ENCODE assay signal across 19 cellular contexts in the genomic region with DNA sequence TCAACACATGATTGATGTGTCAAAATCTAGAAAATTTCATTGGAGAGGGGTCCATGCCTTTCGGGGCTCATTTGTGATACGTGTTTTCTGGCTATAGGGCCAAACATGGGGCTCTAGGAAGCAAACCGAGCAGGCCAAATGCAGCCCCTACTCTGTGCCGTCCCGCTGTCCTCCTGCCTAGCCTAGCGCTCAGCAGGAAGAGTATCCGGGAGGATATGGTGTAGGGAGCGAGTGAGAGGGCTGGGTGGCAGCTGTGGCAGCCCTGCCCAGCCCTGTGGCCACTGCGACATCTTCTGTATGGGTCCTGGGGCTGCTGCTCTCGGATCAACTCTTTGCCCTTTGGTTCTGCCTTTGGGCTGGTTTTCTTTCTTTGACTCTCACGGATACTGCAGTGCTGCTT.
DNase-seq lines count a peak whose midpoint lies in the region; ATAC-seq, FAIRE-seq and TF ChIP-seq lines count a peak whose summit lies in the region.
"Had no signal": no experiment of that assay in that cellular context is flagged by ENCODE, and none has a peak within 500 bp of the region (broad histone marks: within the 10 kb centered on the region; RNA-seq: fewer than 3 reads in every experiment).

No MANE protein-coding gene starts in this region.

- ATAC-seq in GM23338 (peak; percentile 90), K562 (0 out of 3 replicates have a peak, but pooled peaks have one; percentile 27), aorta (ENCODE audit: low FRiP score) (peak; percentile 33)
- no peak for ATAC-seq in stimulated activated effector memory CD8-positive, alpha-beta T cell treated with anti-CD3 and anti-CD28 coated beads, Interleukin-12 subunit alpha, Interleukin-12 subunit beta, amount 100 ng/mL, for 72 hours
- ATAC-seq: CD8-positive, alpha-beta T cell; GM12878 had no signal

- no peak overlapping the region for H4K91ac ChIP-seq in H9 (ENCODE audit: insufficient read length, low read depth, low read length)

- H2BK20ac ChIP-seq in H9 (ENCODE audit: low read depth, low read length, poor library complexity, severe bottlenecking), result no peak overlapping the region

- POLR2A ChIA-PET in K562 (lab: Yijun Ruan, JAX), result interaction anchor here (1.2 kb wide), 1 partner anchor 13 kb away, joined by 3 read pairs; no protein-coding TSS in a partner anchor

- no peaks in the 10 kb centered on the region for H3K79me1 ChIP-seq in H9 (ENCODE audit: insufficient read depth, low read depth, low read length, poor library complexity, severe bottlenecking)

- no peak overlapping the region for H3K4me3 Mint-ChIP-seq in GM23338
- no peak overlapping the region for H3K4me3 Mint-ChIP-seq in H9
- no peak overlapping the region for H3K4me3 Mint-ChIP-seq in stimulated activated effector memory CD8-positive, alpha-beta T cell treated with anti-CD3 and anti-CD28 coated beads, Interleukin-12 subunit alpha, Interleukin-12 subunit beta, amount 100 ng/mL, for 72 hours
- H3K4me3 Mint-ChIP-seq: B cell; CD8-positive, alpha-beta T cell; IgD-negative memory B cell had no signal

- H3K56ac ChIP-seq in H9 (ENCODE audit: insufficient read length, low read depth, low read length), result no peak overlapping the region

- no peak overlapping the region for H3K23ac ChIP-seq in H9 (ENCODE audit: insufficient read length, low read depth, low read length)

- DNase-seq in GM23338 (ENCODE audit: low spot score) (no peak), H9 (peak; percentile 33), K562 (ENCODE audit: extremely low read depth in 1 of 4, low spot score in 3 of 4) (no peak), aorta (no peak), NCI-H2227 treated with DMSO at 0.1 percent for 48 hours (lab: John Stamatoyannopoulos, UW) (no peak)
- no peak for DNase-seq in stimulated activated effector memory CD8-positive, alpha-beta T cell treated with anti-CD3 and anti-CD28 coated beads, Interleukin-12 subunit alpha, Interleukin-12 subunit beta, amount 100 ng/mL, for 72 hours (ENCODE audit: low spot score in 2 of 2)
- DNase-seq: CD8-positive, alpha-beta T cell; COR-L47; DMS 273 treated with DMSO at 0.1 percent for 48 hours; DMS53; DND-41; EL; HCEC 1CT had no signal

- H3K9me3 ChIP-seq in H9 (ENCODE audit: control insufficient read depth, low read depth, low read length), result no peaks in the 10 kb centered on the region
- H3K9me3 ChIP-seq in K562 (replicated peaks; ENCODE audit: control insufficient read depth, insufficient read depth, low read depth, low read length), result no peaks in the 10 kb centered on the region
- no peaks in the 10 kb centered on the region for H3K9me3 ChIP-seq in aorta (ENCODE audit: control insufficient read depth, low read length)
- H3K9me3 ChIP-seq: BLaER1 treated with 17β-estradiol and CSF1 and Interleukin-3, amounts not matched to agents 10 nM and 100 nM had no signal

- no peaks in the 10 kb centered on the region for H3K79me2 ChIP-seq in GM23338 (replicated peaks; ENCODE audit: insufficient read depth)
- H3K79me2 ChIP-seq in H9 (ENCODE audit: insufficient read depth, low read length), result no peaks in the 10 kb centered on the region
- H3K79me2 ChIP-seq in K562 (ENCODE audit: control insufficient read depth, insufficient read depth, low read length), result no peaks in the 10 kb centered on the region

- BruUV-seq in K562 (replicated peaks; lab: Mats Ljungman, UMichigan), result no TSS peak

- no peak overlapping the region for H3K14ac ChIP-seq in H9 (ENCODE audit: insufficient read depth, low read length)

- H3K9me1 ChIP-seq in K562 (ENCODE audit: control insufficient read depth, insufficient read depth, low read length), result no peaks in the 10 kb centered on the region

- no peak for TF ChIP-seq POLR2A in K562 (conservative IDR thresholded peaks at IDR 0.05)

- intact Hi-C loops in K562 (cut with micrococcal nuclease), result no loop called here
- intact Hi-C loops in aorta (cut with DNase I), result no loop called here

- in situ Hi-C loops in K562 (cut with MboI), result no loop called here

- H4K8ac ChIP-seq in H9 (replicated peaks; ENCODE audit: insufficient read length, low read depth, low read length), result no peak overlapping the region

- H2AK5ac ChIP-seq in H9 (ENCODE audit: insufficient read length, low read length), result no peak overlapping the region

- FAIRE-seq in K562 (lab: Jason Lieb, UNC), result no peak
- FAIRE-seq: GM12878, H1 had no signal

- TF ChIP-seq RAD21 in K562 (CRISPR knock-in tag; conservative IDR thresholded peaks at IDR 0.05 in 1 of 2, IDR thresholded peaks at IDR 0.05 in 1 of 2), result no peak

- H3F3A ChIP-seq in GM23338 (replicated peaks; ENCODE audit: low read depth), result no peaks in the 10 kb centered on the region

- no peak for TF ChIP-seq CTCF in GM23338 (conservative IDR thresholded peaks at IDR 0.05; ENCODE audit: low read depth in 2 of 2)
- TF ChIP-seq CTCF in H9 (conservative IDR thresholded peaks at IDR 0.05), result no peak
- no peak for TF ChIP-seq CTCF in K562 (IDR thresholded peaks at IDR 0.05 in 2 of 3, conservative IDR thresholded peaks at IDR 0.05 in 1 of 3; ENCODE audit: insufficient read depth in 2 of 3, low read depth in 1 of 3, low read length in 3 of 3)

- H3K4me3 ChIP-seq in GM23338 (no peak overlapping the region), K562 (no peak overlapping the region), aorta (ENCODE audit: low read length in 2 of 2) (no peak overlapping the region)
- H3K4me3 ChIP-seq: BLaER1 treated with 17β-estradiol and CSF1 and Interleukin-3, amounts not matched to agents 10 nM and 100 nM; GM12878 had no signal

- H4K20me1 ChIP-seq in GM23338 (replicated peaks; ENCODE audit: insufficient read depth) (no peaks in the 10 kb centered on the region), H9 (ENCODE audit: control insufficient read depth, insufficient read depth, insufficient read length) (no peaks in the 10 kb centered on the region), K562 (replicated peaks; ENCODE audit: control insufficient read depth, insufficient read depth, low read length) (no peaks in the 10 kb centered on the region)
- H4K20me1 ChIP-seq: BLaER1 treated with 17β-estradiol and CSF1 and Interleukin-3, amounts not matched to agents 10 nM and 100 nM had no signal

- no peaks in the 10 kb centered on the region for H3K23me2 ChIP-seq in H9 (ENCODE audit: insufficient read length, low read depth, low read length, poor library complexity, severe bottlenecking)

- no peaks in the 10 kb centered on the region for H3K9me3 Mint-ChIP-seq in GM23338
- H3K9me3 Mint-ChIP-seq in H9, result no peaks in the 10 kb centered on the region
- H3K9me3 Mint-ChIP-seq in stimulated activated effector memory CD8-positive, alpha-beta T cell treated with anti-CD3 and anti-CD28 coated beads, Interleukin-12 subunit alpha, Interleukin-12 subunit beta, amount 100 ng/mL, for 72 hours, result no peaks in the 10 kb centered on the region
- H3K9me3 Mint-ChIP-seq: CD8-positive, alpha-beta T cell; IgD-negative memory B cell had no signal

- H3T11ph ChIP-seq in H9 (ENCODE audit: low read length), result no peak overlapping the region

- H3K36me3 ChIP-seq in GM23338 (ENCODE audit: insufficient read depth) (no peaks in the 10 kb centered on the region), K562 (ENCODE audit: control insufficient read depth, insufficient read depth, low read length) (no peaks in the 10 kb centered on the region), aorta (ENCODE audit: control insufficient read depth in 1 of 2, insufficient read depth in 2 of 2, low read length in 1 of 2) (no peaks in the 10 kb centered on the region)
- H3K36me3 ChIP-seq: BLaER1 treated with 17β-estradiol and CSF1 and Interleukin-3, amounts not matched to agents 10 nM and 100 nM had no signal

- H2AFZ ChIP-seq in GM23338, result 0 out of 2 replicates have a peak overlapping the region, but pooled peaks have one; percentile 63
- H2AFZ ChIP-seq in H9 (ENCODE audit: low read length), result no peak overlapping the region
- H2AFZ ChIP-seq in K562 (ENCODE audit: low read depth, low read length), result no peak overlapping the region

- no peak overlapping the region for H3K27ac ChIP-seq in GM23338 (ENCODE audit: low read depth)
- H3K27ac ChIP-seq in H9 (ENCODE audit: insufficient read length, low read depth, low read length), result no peak overlapping the region
- no peak overlapping the region for H3K27ac ChIP-seq in K562 (ENCODE audit: extremely low read depth, low read depth, low read length)
- H3K27ac ChIP-seq in aorta (ENCODE audit: low read depth in 1 of 2, low read length in 2 of 2), result no peak overlapping the region
- H3K27ac ChIP-seq: BLaER1 treated with 17β-estradiol and CSF1 and Interleukin-3, amounts not matched to agents 10 nM and 100 nM; HL-60 had no signal

- H3K36me3 Mint-ChIP-seq in GM23338 (ENCODE audit: low read depth), result no peaks in the 10 kb centered on the region
- no peaks in the 10 kb centered on the region for H3K36me3 Mint-ChIP-seq in H9 (ENCODE audit: insufficient read depth in 1 of 3, low read depth in 3 of 3)
- H3K36me3 Mint-ChIP-seq in stimulated activated effector memory CD8-positive, alpha-beta T cell treated with anti-CD3 and anti-CD28 coated beads, Interleukin-12 subunit alpha, Interleukin-12 subunit beta, amount 100 ng/mL, for 72 hours, result no peaks in the 10 kb centered on the region
- H3K36me3 Mint-ChIP-seq: CD8-positive, alpha-beta T cell; IgD-negative memory B cell had no signal

- H3K18ac ChIP-seq in H9 (ENCODE audit: insufficient read length, low read depth, low read length), result no peak overlapping the region

- no peak overlapping the region for H3K27ac Mint-ChIP-seq in GM23338
- peak overlapping the region in 1 of 3 experiments; percentile 43; a peak in 1 of 7 replicates for H3K27ac Mint-ChIP-seq in H9
- H3K27ac Mint-ChIP-seq in stimulated activated effector memory CD8-positive, alpha-beta T cell treated with anti-CD3 and anti-CD28 coated beads, Interleukin-12 subunit alpha, Interleukin-12 subunit beta, amount 100 ng/mL, for 72 hours, result no peak overlapping the region
- H3K27ac Mint-ChIP-seq: B cell; CD8-positive, alpha-beta T cell had no signal

- no peaks in the 10 kb centered on the region for H3K4me1 ChIP-seq in GM23338 (ENCODE audit: insufficient read depth)
- no peaks in the 10 kb centered on the region for H3K4me1 ChIP-seq in H9 (ENCODE audit: insufficient read depth, low read length)
- H3K4me1 ChIP-seq in K562 (replicated peaks in 1 of 2; ENCODE audit: control insufficient read depth in 2 of 2, insufficient read depth in 2 of 2, low read length in 2 of 2), result no peaks in the 10 kb centered on the region
- H3K4me1 ChIP-seq in aorta (ENCODE audit: control insufficient read depth in 1 of 2, insufficient read depth in 2 of 2, low read length in 2 of 2), result no peaks in the 10 kb centered on the region

- CTCF ChIA-PET in K562 (lab: Yijun Ruan, JAX; ENCODE audit: low intra/inter-chr PET ratio), result no interaction called here

- H3K4me2 ChIP-seq in GM23338 (no peak overlapping the region), H9 (ENCODE audit: insufficient read depth, insufficient read length, low read length) (no peak overlapping the region), K562 (ENCODE audit: insufficient read depth, low read length) (no peak overlapping the region)
- H3K4me2 ChIP-seq: BLaER1 treated with 17β-estradiol and CSF1 and Interleukin-3, amounts not matched to agents 10 nM and 100 nM had no signal

- no peak overlapping the region for H3K4ac ChIP-seq in H9 (ENCODE audit: low read depth, low read length)

- no peak overlapping the region for H2BK120ac ChIP-seq in H9 (ENCODE audit: low read depth, low read length, poor library complexity, severe bottlenecking)

- H4K5ac ChIP-seq in H9 (ENCODE audit: insufficient read length, low read depth, low read length), result no peak overlapping the region

- H3K27me3 ChIP-seq in GM23338 (ENCODE audit: insufficient read depth), result no peaks in the 10 kb centered on the region
- H3K27me3 ChIP-seq in H9 (ENCODE audit: insufficient read depth, low read length), result no peaks in the 10 kb centered on the region
- peaks cover 10 to 18% of the 10 kb centered on the region in 2 experiments; a peak in 3 of 5 replicates for H3K27me3 ChIP-seq in K562 (ENCODE audit: control insufficient read depth in 2 of 2, insufficient read depth in 2 of 2, low read length in 2 of 2)
- H3K27me3 ChIP-seq in aorta (ENCODE audit: control insufficient read depth in 1 of 2, insufficient read depth in 2 of 2, low read length in 1 of 2), result no peaks in the 10 kb centered on the region
- H3K27me3 ChIP-seq: BLaER1 treated with 17β-estradiol and CSF1 and Interleukin-3, amounts not matched to agents 10 nM and 100 nM had no signal

- H3K4me1 Mint-ChIP-seq in GM23338, result peaks cover 23% of the 10 kb centered on the region
- peaks cover 2 to 13% of the 10 kb centered on the region in 2 experiments; a peak in 3 of 4 replicates for H3K4me1 Mint-ChIP-seq in H9
- H3K4me1 Mint-ChIP-seq in stimulated activated effector memory CD8-positive, alpha-beta T cell treated with anti-CD3 and anti-CD28 coated beads, Interleukin-12 subunit alpha, Interleukin-12 subunit beta, amount 100 ng/mL, for 72 hours, result no peaks in the 10 kb centered on the region
- H3K4me1 Mint-ChIP-seq: B cell, IgD-negative memory B cell had no signal

- WGBS in H9 (ENCODE audit: extremely low coverage, insufficient read length, low lambda C conversion rate), result no CpG with 5 or more reads among the region's 11 CpGs
- under 1% methylated on average over 11 of the region's 11 CpGs for WGBS in K562 (ENCODE audit: insufficient coverage, low coverage, missing lambda C conversion rate)
- 86% methylated on average over 11 of the region's 11 CpGs for WGBS in aorta, 2 donors

- H3K27me3 Mint-ChIP-seq in GM23338 (ENCODE audit: insufficient read depth, low read depth, poor library complexity), result no peaks in the 10 kb centered on the region
- no peaks in the 10 kb centered on the region for H3K27me3 Mint-ChIP-seq in H9 (ENCODE audit: low read depth)

- H3K9ac ChIP-seq in H9 (ENCODE audit: extremely low read depth, insufficient read length, low read length) (no peak overlapping the region), K562 (ENCODE audit: insufficient read depth in 1 of 2, low read depth in 2 of 2, low read length in 2 of 2) (no peak overlapping the region)
- H3K9ac ChIP-seq: BLaER1 treated with 17β-estradiol and CSF1 and Interleukin-3, amounts not matched to agents 10 nM and 100 nM had no signal

- H2BK12ac ChIP-seq in H9 (ENCODE audit: insufficient read length, low read depth, low read length), result no peak overlapping the region

- no peak for TF ChIP-seq EP300 in K562 (IDR thresholded peaks at IDR 0.05; ENCODE audit: low read length)

- no peak overlapping the region for H2BK15ac ChIP-seq in H9 (ENCODE audit: low read depth, low read length)

- H2BK5ac ChIP-seq in H9 (ENCODE audit: insufficient read length, low read length), result no peak overlapping the region

- H3K9me2 ChIP-seq in GM23338 (ENCODE audit: insufficient read depth), result no peaks in the 10 kb centered on the region
